29 cellular contexts compared by ENCODE assay signal in genomic region chr18:45834303-45834702, GRCh38. TPM values are rescaled to one million over a fixed set of nuclear protein-coding genes. Genes with fewer than 3 reads are reported as not detected.
DNase-seq lines count a peak whose midpoint lies in the region; ATAC-seq, FAIRE-seq and TF ChIP-seq lines count a peak whose summit lies in the region.
"Had no signal": no experiment of that assay in that cellular context is flagged by ENCODE, and none has a peak within 500 bp of the region (broad histone marks: within the 10 kb centered on the region; RNA-seq: fewer than 3 reads in every experiment).

No MANE protein-coding gene starts in this region.

- FAIRE-seq in keratinocyte (lab: Jason Lieb, UNC), result peak; percentile 58
- FAIRE-seq: A204.1, GM12892, GM19239 had no signal

- peaks cover 10% of the 10 kb centered on the region for H3K4me1 Mint-ChIP-seq in activated CD4-positive, alpha-beta T cell treated with anti-CD3 and anti-CD28 coated beads, Interleukin-2, amount 10 ng/mL, durations not matched to agents 7 days and 5 days

- ATAC-seq in Panc1 (no peak), GM18511 (IDR thresholded peaks at IDR 0.05; ENCODE audit: unreplicated experiment) (no peak), HG03196 (IDR thresholded peaks at IDR 0.05; ENCODE audit: unreplicated experiment) (no peak)
- ATAC-seq: gastroesophageal sphincter; right cardiac atrium; stimulated activated naive B cell treated with anti-CD40 and anti-IgM and Interleukin-4, amounts not matched to agents 10 μg/mL and 1 μg/mL and 100 μg/mL, for 72 hours had no signal

- TF ChIP-seq CTCF in Panc1 (IDR thresholded peaks at IDR 0.05) (no peak), keratinocyte (optimal IDR thresholded peaks at IDR 0.05 in 1 of 3, IDR thresholded peaks at IDR 0.05 in 1 of 3, conservative IDR thresholded peaks at IDR 0.05 in 1 of 3; ENCODE audit: extremely low read depth in 1 of 3, insufficient read depth in 2 of 3, low read length in 3 of 3) (no peak)

- DNase-seq in NCI-H446 treated with DMSO at 0.1 percent for 48 hours (lab: John Stamatoyannopoulos, UW) (peak; percentile 1), NCI-H446 (lab: John Stamatoyannopoulos, UW) (no peak), Kasumi-1 (lab: John Stamatoyannopoulos, UW) (peak; percentile 12 to 24), Panc1 (ENCODE audit: low read depth, low spot score) (no peak), keratinocyte (ENCODE audit: low read depth, low spot score) (no peak)
- no peak for DNase-seq in activated CD4-positive, alpha-beta T cell treated with anti-CD3 and anti-CD28 coated beads, Interleukin-2, amount 10 ng/mL, durations not matched to agents 7 days and 5 days
- DNase-seq: aorta; COR-L47; dermis blood vessel endothelial cell; hippocampal formation; left ventricle myocardium inferior; NCI-H2227 treated with DMSO at 0.1 percent for 48 hours; right cardiac atrium; stimulated activated CD4-positive, alpha-beta T cell treated with anti-CD3 and anti-CD28 coated beads, Interleukin-12 subunit alpha, Interleukin-12 subunit beta, amount 100 ng/mL, for 4 hours; stimulated activated CD4-positive, alpha-beta T cell treated with anti-CD3 and anti-CD28 coated beads, Interleukin-4, amount 100 ng/mL, for 24 hours; stimulated activated naive B cell treated with anti-CD40 and anti-IgM and Interleukin-4, amounts not matched to agents 10 μg/mL and 1 μg/mL and 100 μg/mL, for 72 hours had no signal

- POLR2A ChIA-PET in Panc1 (lab: Charles Lee), result no interaction called here
- POLR2A ChIA-PET in activated CD4-positive, alpha-beta T cell treated with anti-CD3 and anti-CD28 coated beads, Interleukin-2, amount 10 ng/mL, durations not matched to agents 7 days and 5 days (lab: Charles Lee), result no interaction called here

- dilution Hi-C loops in keratinocyte (cut with MboI; ENCODE audit: extremely low pct_ligation_motif_present, low sequenced_read_pairs), result no loop called here

- H3K9ac ChIP-seq in keratinocyte (ENCODE audit: control insufficient read depth, extremely low read depth, insufficient read depth, low read length), result no peak overlapping the region
- H3K9ac ChIP-seq: parathyroid adenoma had no signal

- no peaks in the 10 kb centered on the region for H4K20me1 ChIP-seq in keratinocyte (ENCODE audit: control insufficient read depth, extremely low read depth, insufficient read depth, low read length)

- BruUV-seq in Panc1 (replicated peaks; lab: Mats Ljungman, UMichigan), result no TSS peak

- H3K4me1 ChIP-seq in Panc1 (ENCODE audit: control insufficient read depth, insufficient read depth, low read length), result no peaks in the 10 kb centered on the region; the same call in 1 of the 2 replicates
- H3K4me1 ChIP-seq in keratinocyte (ENCODE audit: control insufficient read depth, extremely low read depth, insufficient read depth, low read length), result peaks cover 10% of the 10 kb centered on the region

- no peak overlapping the region for H3K4me3 Mint-ChIP-seq in activated CD4-positive, alpha-beta T cell treated with anti-CD3 and anti-CD28 coated beads, Interleukin-2, amount 10 ng/mL, durations not matched to agents 7 days and 5 days
- H3K4me3 Mint-ChIP-seq: activated naive CD4-positive, alpha-beta T cell treated with anti-CD3 and anti-CD28 coated beads, Interleukin-2, amount 50 U/mL, for 24 hours; nephron; stimulated activated naive B cell treated with anti-CD40 and anti-IgM and Interleukin-4, amounts not matched to agents 10 μg/mL and 1 μg/mL and 100 μg/mL, for 72 hours; T-helper 1 cell treated with Interleukin-12 subunit alpha and Interleukin-12 subunit beta and Interleukin-4 antibody, amounts not matched to agents 30 μg/mL and 1 μg/mL, for 36 hours had no signal

- H3K27ac ChIP-seq in Panc1 (ENCODE audit: low read length) (peak overlapping the region; percentile 39; the same call in 1 of the 2 replicates), keratinocyte (ENCODE audit: control insufficient read depth, insufficient read depth, low read length) (no peak overlapping the region)
- H3K27ac ChIP-seq: gastroesophageal sphincter, left ventricle myocardium inferior, parathyroid adenoma, SJSA1, suprapubic skin had no signal

- peaks cover 47% of the 10 kb centered on the region for H3K27me3 Mint-ChIP-seq in activated CD4-positive, alpha-beta T cell treated with anti-CD3 and anti-CD28 coated beads, Interleukin-2, amount 10 ng/mL, durations not matched to agents 7 days and 5 days

- H3K36me3 ChIP-seq in Panc1 (ENCODE audit: control insufficient read depth, insufficient read depth, low read length) (no peaks in the 10 kb centered on the region), keratinocyte (ENCODE audit: control insufficient read depth in 2 of 2, extremely low read depth in 1 of 2, insufficient read depth in 2 of 2, low read length in 2 of 2) (no peaks in the 10 kb centered on the region)
- H3K36me3 ChIP-seq: gastroesophageal sphincter, left ventricle myocardium inferior, SJSA1, suprapubic skin had no signal

- H3K36me3 Mint-ChIP-seq in activated CD4-positive, alpha-beta T cell treated with anti-CD3 and anti-CD28 coated beads, Interleukin-2, amount 10 ng/mL, durations not matched to agents 7 days and 5 days (ENCODE audit: low read depth), result no peaks in the 10 kb centered on the region
- H3K36me3 Mint-ChIP-seq: stimulated activated naive B cell treated with anti-CD40 and anti-IgM and Interleukin-4, amounts not matched to agents 10 μg/mL and 1 μg/mL and 100 μg/mL, for 72 hours had no signal

- in situ Hi-C loops in Panc1 (cut with HindIII; ENCODE audit: low pct_unique_long_range_greater_than_20kb, low sequenced_read_pairs), result no loop called here

- H3K4me3 ChIP-seq in Panc1 (ENCODE audit: low read depth in 2 of 2, low read length in 2 of 2), result no peak overlapping the region
- H3K4me3 ChIP-seq in keratinocyte (ENCODE audit: control insufficient read depth in 2 of 3, extremely low read depth in 1 of 3, insufficient read depth in 2 of 3, low read depth in 1 of 3, low read length in 3 of 3), result no peak overlapping the region
- H3K4me3 ChIP-seq: gastroesophageal sphincter, left ventricle myocardium inferior, SJSA1, suprapubic skin had no signal

- no peak overlapping the region for H3K4me2 ChIP-seq in keratinocyte (ENCODE audit: control insufficient read depth, extremely low read depth, insufficient read depth, low read depth, low read length)

- H3K27ac Mint-ChIP-seq in activated CD4-positive, alpha-beta T cell treated with anti-CD3 and anti-CD28 coated beads, Interleukin-2, amount 10 ng/mL, durations not matched to agents 7 days and 5 days, result no peak overlapping the region
- H3K27ac Mint-ChIP-seq: activated naive CD4-positive, alpha-beta T cell treated with anti-CD3 and anti-CD28 coated beads, Interleukin-2, amount 50 U/mL, for 24 hours; nephron; stimulated activated naive B cell treated with anti-CD40 and anti-IgM and Interleukin-4, amounts not matched to agents 10 μg/mL and 1 μg/mL and 100 μg/mL, for 72 hours; T-helper 1 cell treated with Interleukin-12 subunit alpha and Interleukin-12 subunit beta and Interleukin-4 antibody, amounts not matched to agents 30 μg/mL and 1 μg/mL, for 36 hours had no signal

- H3K79me2 ChIP-seq in keratinocyte (ENCODE audit: control insufficient read depth, insufficient read depth, low read length), result no peaks in the 10 kb centered on the region
- H3K79me2 ChIP-seq: parathyroid adenoma had no signal

- intact Hi-C loops in Panc1 (cut with micrococcal nuclease; ENCODE audit: unreplicated experiment), result no loop called here

- CTCF ChIA-PET in Panc1 (lab: Charles Lee), result no interaction called here
- CTCF ChIA-PET in activated CD4-positive, alpha-beta T cell treated with anti-CD3 and anti-CD28 coated beads, Interleukin-2, amount 10 ng/mL, durations not matched to agents 7 days and 5 days (lab: Charles Lee), result no interaction called here

- H3K9me3 Mint-ChIP-seq in activated CD4-positive, alpha-beta T cell treated with anti-CD3 and anti-CD28 coated beads, Interleukin-2, amount 10 ng/mL, durations not matched to agents 7 days and 5 days, result no peaks in the 10 kb centered on the region
- H3K9me3 Mint-ChIP-seq: activated naive CD4-positive, alpha-beta T cell treated with anti-CD3 and anti-CD28 coated beads, Interleukin-2, amount 50 U/mL, for 24 hours; stimulated activated naive B cell treated with anti-CD40 and anti-IgM and Interleukin-4, amounts not matched to agents 10 μg/mL and 1 μg/mL and 100 μg/mL, for 72 hours; T-helper 1 cell treated with Interleukin-12 subunit alpha and Interleukin-12 subunit beta and Interleukin-4 antibody, amounts not matched to agents 30 μg/mL and 1 μg/mL, for 36 hours had no signal

- H3K9me3 ChIP-seq in Panc1 (ENCODE audit: control insufficient read depth, insufficient read depth, low read depth, low read length), result no peaks in the 10 kb centered on the region
- H3K9me3 ChIP-seq in keratinocyte (ENCODE audit: control insufficient read depth, low read depth, low read length), result no peaks in the 10 kb centered on the region
- H3K9me3 ChIP-seq: gastroesophageal sphincter, left ventricle myocardium inferior, SJSA1, suprapubic skin had no signal

- no peaks in the 10 kb centered on the region for H3K9me1 ChIP-seq in keratinocyte (ENCODE audit: control insufficient read depth, extremely low read depth, insufficient read depth, low read length)

- no peak overlapping the region for H2AFZ ChIP-seq in keratinocyte (ENCODE audit: control insufficient read depth, low read length)
- H2AFZ ChIP-seq: parathyroid adenoma had no signal

- H3K27me3 ChIP-seq in Panc1 (ENCODE audit: control insufficient read depth, insufficient read depth, low read length) (no peaks in the 10 kb centered on the region), keratinocyte (ENCODE audit: control insufficient read depth, extremely low read depth, insufficient read depth, low read length) (peaks cover 9% of the 10 kb centered on the region)
- H3K27me3 ChIP-seq: SJSA1 had no signal

RNA-seq across cellular contexts. Expression of gene SIGLEC15, which starts 8.8 kb away (rescaled TPM):
- 0.23 TPM for total RNA-seq in Panc1 (2021; ENCODE audit: unreplicated experiment)
- polyA plus RNA-seq in Panc1 (2012; ENCODE audit: insufficient read length), result 0.45 TPM
- 0.10 TPM in 1 of 3 replicates, not detected in the others for polyA plus RNA-seq in keratinocyte
- polyA plus RNA-seq in keratinocyte (2011; ENCODE audit: low read depth), result not detected
- polyA plus RNA-seq in keratinocyte (2011; cell fraction: cytosol; rRNA removed), result 0.04 and 0.05 TPM in 2 replicates
- 0.07 TPM in 1 of 2 replicates, not detected in the other for polyA plus RNA-seq in keratinocyte (2011; cell fraction: nucleus; rRNA removed)
- polyA plus RNA-seq in keratinocyte (2012; ENCODE audit: low replicate concordance), result 0.07 and 0.11 TPM in 2 replicates
- polyA minus RNA-seq in keratinocyte, result 0.75 TPM in 1 of 3 replicates, not detected in the others
- not detected for polyA minus RNA-seq in keratinocyte (2011; cell fraction: cytosol; rRNA and poly(A)+ RNA removed)
- polyA minus RNA-seq in keratinocyte (2011; cell fraction: nucleus; rRNA and poly(A)+ RNA removed), result not detected in 2 replicates
- not detected for total RNA-seq in activated CD4-positive, alpha-beta T cell treated with anti-CD3 and anti-CD28 coated beads, Interleukin-2, amount 10 ng/mL, durations not matched to agents 7 days and 5 days
- total RNA-seq: cardiac septum, dermis blood vessel endothelial cell had no signal

Comparison
In these comparisons a context has a peak if more than half of its experiments do, and no peak if none do; other contexts are left out.
1. DNase-seq: peak in NCI-H446 treated with DMSO at 0.1 percent for 48 hours (single experiment) and Kasumi-1 (2 of 2); none in NCI-H446 (0 of 2), Panc1 (single experiment), keratinocyte (single experiment) and activated CD4-positive, alpha-beta T cell treated with anti-CD3 and anti-CD28 coated beads, Interleukin-2, amount 10 ng/mL, durations not matched to agents 7 days and 5 days (single experiment).